ENCODE assay signal across 17 cellular contexts in genomic region chr1:89999628-90000027, GRCh38.
"Had no signal": no experiment of that assay in that cellular context is flagged by ENCODE, and none has a peak within 500 bp of the region (broad histone marks: within the 10 kb centered on the region; RNA-seq: fewer than 3 reads in every experiment).

No MANE protein-coding gene starts in this region.

- H3K27me3 ChIP-seq: adrenal gland, gastrocnemius medialis, heart left ventricle, suprapubic skin, transverse colon, vagina had no signal

- H3K9me3 ChIP-seq: adrenal gland, gastrocnemius medialis, heart left ventricle, left ventricle myocardium inferior, psoas muscle, suprapubic skin, transverse colon, vagina had no signal

- H3K27ac ChIP-seq: adrenal gland, heart left ventricle, left ventricle myocardium inferior, psoas muscle, suprapubic skin, transverse colon, vagina had no signal

- ATAC-seq: esophagus mucosa; gastrocnemius medialis; heart left ventricle; naive thymus-derived CD4-positive, alpha-beta T cell; psoas muscle; right cardiac atrium; stimulated activated naive CD8-positive, alpha-beta T cell treated with anti-CD3 and anti-CD28 coated beads, Interleukin-15, Interleukin-2, amounts not matched to agents 100 U/mL and 50 U/mL, for 24 hours had no signal

- H3K4me3 ChIP-seq: adrenal gland, gastrocnemius medialis, heart left ventricle, left ventricle myocardium inferior, psoas muscle, suprapubic skin, transverse colon, vagina had no signal

- H3K36me3 ChIP-seq: adrenal gland, gastrocnemius medialis, left ventricle myocardium inferior, suprapubic skin, transverse colon, vagina had no signal

- DNase-seq: activated CD4-positive, alpha-beta T cell treated with anti-CD3 and anti-CD28 coated beads, Interleukin-2, amount 50 U/mL, for 48 hours; activated gamma-delta T cell; adrenal gland; effector CD8-positive, alpha-beta T cell; gastrocnemius medialis; heart left ventricle; immature natural killer cell; kidney glomerular epithelial cell; left ventricle myocardium inferior; naive thymus-derived CD4-positive, alpha-beta T cell; psoas muscle; right cardiac atrium; stimulated activated naive CD8-positive, alpha-beta T cell treated with anti-CD3 and anti-CD28 coated beads, Interleukin-15, Interleukin-2, amounts not matched to agents 100 U/mL and 50 U/mL, for 24 hours; transverse colon had no signal
